ENCODE assay signal across 2 cellular contexts in the genomic region with DNA sequence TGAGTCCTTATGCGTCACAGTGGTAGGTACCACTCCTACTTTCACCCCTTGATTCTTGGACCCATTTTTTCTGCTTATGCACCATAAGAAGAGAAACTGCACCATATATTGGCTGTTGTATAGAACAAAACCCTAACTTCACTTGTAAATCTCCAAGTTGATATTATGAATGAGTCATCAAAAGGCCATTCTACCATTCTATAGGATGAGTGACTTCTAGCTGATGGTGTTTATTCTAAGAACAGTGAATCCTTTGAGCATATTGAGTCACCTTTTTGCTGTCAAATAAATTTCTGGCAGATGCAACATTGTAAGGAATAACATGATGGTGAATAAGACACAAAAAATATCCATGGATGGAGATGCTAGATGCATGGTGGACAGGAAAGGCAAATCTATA.
A peak's percentile ranks its signal among the peaks of the same experiment; 100 is the strongest.
TF ChIP-seq lines count a peak whose summit lies in the region.

No MANE protein-coding gene starts in this region.

TF ChIP-seq in IMR-90, 13 proteins besides CTCF, POLR2A, EP300 and RAD21:
- TF ChIP-seq FOS (IDR thresholded peaks at IDR 0.05; ENCODE audit: low read depth, low read length) (peak; percentile 40), RFX5 (IDR thresholded peaks at IDR 0.05; ENCODE audit: low read depth, low read length) (no peak)
TF ChIP-seq in IMR-90: peak in this region for 1.

TF ChIP-seq in K562, 482 proteins besides CTCF, POLR2A, EP300 and RAD21:
- no peak for TF ChIP-seq FOXK2 (conservative IDR thresholded peaks at IDR 0.05 in 1 of 2, IDR thresholded peaks at IDR 0.05 in 1 of 2; ENCODE audit: low read depth in 2 of 2)
- TF ChIP-seq ZNF586 (CRISPR knock-in tag; conservative IDR thresholded peaks at IDR 0.05): no peak
- TF ChIP-seq THAP12 (CRISPR knock-in tag; IDR thresholded peaks at IDR 0.05): no peak
- no peak for TF ChIP-seq EZH2 (IDR thresholded peaks at IDR 0.05; ENCODE audit: borderline replicate concordance, low read depth, low read length)
- TF ChIP-seq CXXC5 (CRISPR knock-in tag; IDR thresholded peaks at IDR 0.05): no peak
- no peak for TF ChIP-seq CTCFL (IDR thresholded peaks at IDR 0.05; ENCODE audit: borderline replicate concordance, insufficient read depth, low read depth, low read length, poor library complexity, severe bottlenecking)
- no peak for TF ChIP-seq ZHX1 (conservative IDR thresholded peaks at IDR 0.05; ENCODE audit: low read length)
- 0 out of 2 replicates have a peak, but pooled peaks have one; percentile 14 for TF ChIP-seq MAFG (tag; conservative IDR thresholded peaks at IDR 0.05)
- TF ChIP-seq ELF1 (tag; IDR thresholded peaks at IDR 0.05): no peak
- no peak for TF ChIP-seq ZNF445 (CRISPR knock-in tag; IDR thresholded peaks at IDR 0.05; ENCODE audit: low read depth)
- no peak for TF ChIP-seq ZNF436 (CRISPR knock-in tag; IDR thresholded peaks at IDR 0.05)
- no peak for TF ChIP-seq PHF20 (IDR thresholded peaks at IDR 0.05; ENCODE audit: partially characterized antibody)
- no peak for TF ChIP-seq TBP (optimal IDR thresholded peaks at IDR 0.05; ENCODE audit: low read depth, low read length)
- 0 out of 2 replicates have a peak, but pooled peaks have one; percentile 13 for TF ChIP-seq ZNF316 (IDR thresholded peaks at IDR 0.05)
- TF ChIP-seq FOXP1 (CRISPR knock-in tag; IDR thresholded peaks at IDR 0.05): no peak
- TF ChIP-seq, protein P1, sequence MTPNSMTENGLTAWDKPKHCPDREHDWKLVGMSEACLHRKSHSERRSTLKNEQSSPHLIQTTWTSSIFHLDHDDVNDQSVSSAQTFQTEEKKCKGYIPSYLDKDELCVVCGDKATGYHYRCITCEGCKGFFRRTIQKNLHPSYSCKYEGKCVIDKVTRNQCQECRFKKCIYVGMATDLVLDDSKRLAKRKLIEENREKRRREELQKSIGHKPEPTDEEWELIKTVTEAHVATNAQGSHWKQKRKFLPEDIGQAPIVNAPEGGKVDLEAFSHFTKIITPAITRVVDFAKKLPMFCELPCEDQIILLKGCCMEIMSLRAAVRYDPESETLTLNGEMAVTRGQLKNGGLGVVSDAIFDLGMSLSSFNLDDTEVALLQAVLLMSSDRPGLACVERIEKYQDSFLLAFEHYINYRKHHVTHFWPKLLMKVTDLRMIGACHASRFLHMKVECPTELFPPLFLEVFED (CRISPR knock-in tag; conservative IDR thresholded peaks at IDR 0.05): no peak
- TF ChIP-seq ZBTB7A (IDR thresholded peaks at IDR 0.05; ENCODE audit: borderline replicate concordance, control insufficient read depth, low read depth, low read length): no peak
- peak; percentile 19; the same call in 1 of the 2 replicates for TF ChIP-seq C11orf30 (IDR thresholded peaks at IDR 0.05; ENCODE audit: low read depth)
- TF ChIP-seq ZNF561 (CRISPR knock-in tag; conservative IDR thresholded peaks at IDR 0.05): no peak
- TF ChIP-seq MXI1 (IDR thresholded peaks at IDR 0.05; ENCODE audit: low read depth, low read length): no peak
- no peak for TF ChIP-seq MLX (CRISPR knock-in tag; conservative IDR thresholded peaks at IDR 0.05)
- no peak for TF ChIP-seq ZNF354B (CRISPR knock-in tag; IDR thresholded peaks at IDR 0.05)
